Comparison of ENCODE assay signal across 1 cellular context in the genomic region with DNA sequence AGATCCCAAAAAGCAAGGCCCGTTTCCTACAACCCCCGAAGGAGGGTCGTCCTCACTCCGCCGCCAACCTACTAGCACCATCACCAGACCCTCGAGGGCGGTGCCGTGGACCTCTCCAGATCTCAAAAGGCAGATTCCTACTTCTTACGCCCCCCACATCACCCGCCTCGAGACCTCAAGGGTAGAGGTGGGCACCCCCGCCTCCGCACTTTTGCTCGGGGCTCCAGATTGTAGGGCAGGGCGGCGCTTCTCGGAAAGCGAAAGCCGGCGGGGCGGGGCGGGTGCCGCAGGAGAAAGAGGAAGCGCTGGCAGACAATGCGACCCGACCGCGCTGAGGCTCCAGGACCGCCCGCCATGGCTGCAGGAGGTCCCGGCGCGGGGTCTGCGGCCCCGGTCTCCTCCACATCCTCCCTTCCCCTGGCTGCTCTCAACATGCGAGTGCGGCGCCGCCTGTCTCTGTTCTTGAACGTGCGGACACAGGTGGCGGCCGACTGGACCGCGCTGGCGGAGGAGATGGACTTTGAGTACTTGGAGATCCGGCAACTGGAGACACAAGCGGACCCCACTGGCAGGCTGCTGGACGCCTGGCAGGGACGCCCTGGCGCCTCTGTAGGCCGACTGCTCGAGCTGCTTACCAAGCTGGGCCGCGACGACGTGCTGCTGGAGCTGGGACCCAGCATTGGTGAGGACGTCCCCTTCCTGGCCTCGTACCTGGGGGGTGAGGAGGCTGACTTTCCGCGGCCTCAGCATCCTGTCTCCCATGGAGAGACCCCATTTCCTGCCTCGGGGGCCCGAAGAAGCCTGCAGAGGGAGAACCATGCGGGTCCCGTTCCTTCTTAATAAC.
TF ChIP-seq lines count a peak whose summit lies in the region.

A gene (plus strand): TSS at position 315 of the 844 bp plus-strand sequence. CDS start 40 bp downstream, at position 355.

TF ChIP-seq in HepG2, 621 proteins besides CTCF, POLR2A, EP300 and RAD21 (continued from another document and continues in another):
- TF ChIP-seq, protein P1, sequence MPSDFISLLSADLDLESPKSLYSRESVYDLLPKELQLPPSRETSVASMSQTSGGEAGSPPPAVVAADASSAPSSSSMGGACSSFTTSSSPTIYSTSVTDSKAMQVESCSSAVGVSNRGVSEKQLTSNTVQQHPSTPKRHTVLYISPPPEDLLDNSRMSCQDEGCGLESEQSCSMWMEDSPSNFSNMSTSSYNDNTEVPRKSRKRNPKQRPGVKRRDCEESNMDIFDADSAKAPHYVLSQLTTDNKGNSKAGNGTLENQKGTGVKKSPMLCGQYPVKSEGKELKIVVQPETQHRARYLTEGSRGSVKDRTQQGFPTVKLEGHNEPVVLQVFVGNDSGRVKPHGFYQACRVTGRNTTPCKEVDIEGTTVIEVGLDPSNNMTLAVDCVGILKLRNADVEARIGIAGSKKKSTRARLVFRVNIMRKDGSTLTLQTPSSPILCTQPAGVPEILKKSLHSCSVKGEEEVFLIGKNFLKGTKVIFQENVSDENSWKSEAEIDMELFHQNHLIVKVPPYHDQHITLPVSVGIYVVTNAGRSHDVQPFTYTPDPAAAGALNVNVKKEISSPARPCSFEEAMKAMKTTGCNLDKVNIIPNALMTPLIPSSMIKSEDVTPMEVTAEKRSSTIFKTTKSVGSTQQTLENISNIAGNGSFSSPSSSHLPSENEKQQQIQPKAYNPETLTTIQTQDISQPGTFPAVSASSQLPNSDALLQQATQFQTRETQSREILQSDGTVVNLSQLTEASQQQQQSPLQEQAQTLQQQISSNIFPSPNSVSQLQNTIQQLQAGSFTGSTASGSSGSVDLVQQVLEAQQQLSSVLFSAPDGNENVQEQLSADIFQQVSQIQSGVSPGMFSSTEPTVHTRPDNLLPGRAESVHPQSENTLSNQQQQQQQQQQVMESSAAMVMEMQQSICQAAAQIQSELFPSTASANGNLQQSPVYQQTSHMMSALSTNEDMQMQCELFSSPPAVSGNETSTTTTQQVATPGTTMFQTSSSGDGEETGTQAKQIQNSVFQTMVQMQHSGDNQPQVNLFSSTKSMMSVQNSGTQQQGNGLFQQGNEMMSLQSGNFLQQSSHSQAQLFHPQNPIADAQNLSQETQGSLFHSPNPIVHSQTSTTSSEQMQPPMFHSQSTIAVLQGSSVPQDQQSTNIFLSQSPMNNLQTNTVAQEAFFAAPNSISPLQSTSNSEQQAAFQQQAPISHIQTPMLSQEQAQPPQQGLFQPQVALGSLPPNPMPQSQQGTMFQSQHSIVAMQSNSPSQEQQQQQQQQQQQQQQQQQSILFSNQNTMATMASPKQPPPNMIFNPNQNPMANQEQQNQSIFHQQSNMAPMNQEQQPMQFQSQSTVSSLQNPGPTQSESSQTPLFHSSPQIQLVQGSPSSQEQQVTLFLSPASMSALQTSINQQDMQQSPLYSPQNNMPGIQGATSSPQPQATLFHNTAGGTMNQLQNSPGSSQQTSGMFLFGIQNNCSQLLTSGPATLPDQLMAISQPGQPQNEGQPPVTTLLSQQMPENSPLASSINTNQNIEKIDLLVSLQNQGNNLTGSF (CRISPR knock-in tag; IDR thresholded peaks at IDR 0.05): 0 out of 2 replicates have a peak, but pooled peaks have one; percentile 29
- TF ChIP-seq ZEB1 (IDR thresholded peaks at IDR 0.05; ENCODE audit: insufficient replicate concordance, low read depth) (no peak), CEBPB (IDR thresholded peaks at IDR 0.05; ENCODE audit: borderline replicate concordance, low read depth, low read length) (no peak), RNF2 (conservative IDR thresholded peaks at IDR 0.05; ENCODE audit: low read depth) (no peak), TEAD2 (CRISPR knock-in tag; IDR thresholded peaks at IDR 0.05) (no peak), PCBP1 (IDR thresholded peaks at IDR 0.05; ENCODE audit: borderline replicate concordance, low read depth, low read length) (no peak), TCF12 (IDR thresholded peaks at IDR 0.05) (no peak), TCF12 (CRISPR knock-in tag; IDR thresholded peaks at IDR 0.05) (peak; percentile 82), AGO2 (optimal IDR thresholded peaks at IDR 0.05; ENCODE audit: low read depth, low read length) (peak; percentile 58), MIER2 (CRISPR knock-in tag; IDR thresholded peaks at IDR 0.05) (no peak), ZNF782 (CRISPR knock-in tag; IDR thresholded peaks at IDR 0.05; ENCODE audit: borderline replicate concordance) (peak; percentile 65; the same call in 1 of the 2 replicates), HIVEP1 (CRISPR knock-in tag; IDR thresholded peaks at IDR 0.05) (peak; percentile 79), CBX1 (IDR thresholded peaks at IDR 0.05; ENCODE audit: low read depth) (no peak), ZBTB3 (CRISPR knock-in tag; IDR thresholded peaks at IDR 0.05; ENCODE audit: borderline replicate concordance, low read depth) (no peak), RCOR2 (CRISPR knock-in tag; IDR thresholded peaks at IDR 0.05) (no peak), ZNF263 (CRISPR knock-in tag; IDR thresholded peaks at IDR 0.05) (no peak), ZSCAN25 (CRISPR knock-in tag; IDR thresholded peaks at IDR 0.05) (0 out of 2 replicates have a peak, but pooled peaks have one; percentile 45), FOSL2 (CRISPR knock-in tag; IDR thresholded peaks at IDR 0.05) (no peak; the same call in 1 of the 2 replicates), MXD4 (CRISPR knock-in tag; IDR thresholded peaks at IDR 0.05) (no peak), ZNF746 (CRISPR knock-in tag; IDR thresholded peaks at IDR 0.05) (peak; percentile 15; the same call in 1 of the 2 replicates), ZNF235 (CRISPR knock-in tag; IDR thresholded peaks at IDR 0.05; ENCODE audit: borderline replicate concordance) (no peak), GFI1 (CRISPR knock-in tag; IDR thresholded peaks at IDR 0.05; ENCODE audit: borderline replicate concordance) (peak; percentile 78), ZNF256 (CRISPR knock-in tag; conservative IDR thresholded peaks at IDR 0.05) (0 out of 2 replicates have a peak, but pooled peaks have one; percentile 55), ARID2 (CRISPR knock-in tag; IDR thresholded peaks at IDR 0.05; ENCODE audit: borderline replicate concordance) (no peak), NRL (CRISPR knock-in tag; IDR thresholded peaks at IDR 0.05; ENCODE audit: borderline replicate concordance) (no peak; the same call in 1 of the 2 replicates), CHCHD3 (CRISPR knock-in tag; IDR thresholded peaks at IDR 0.05) (0 out of 2 replicates have a peak, but pooled peaks have one; percentile 34), SETDB1 (CRISPR knock-in tag; IDR thresholded peaks at IDR 0.05; ENCODE audit: borderline replicate concordance) (no peak), ZNF10 (CRISPR knock-in tag; IDR thresholded peaks at IDR 0.05; ENCODE audit: borderline replicate concordance, low read depth) (no peak), FOSL1 (CRISPR knock-in tag; IDR thresholded peaks at IDR 0.05; ENCODE audit: borderline replicate concordance) (no peak), ARHGAP35 (CRISPR knock-in tag; IDR thresholded peaks at IDR 0.05; ENCODE audit: borderline replicate concordance) (no peak), ZNF296 (CRISPR knock-in tag; conservative IDR thresholded peaks at IDR 0.05) (no peak), ZNF629 (CRISPR knock-in tag; conservative IDR thresholded peaks at IDR 0.05) (no peak), KMT2B (CRISPR knock-in tag; IDR thresholded peaks at IDR 0.05) (no peak; the same call in none of the 2 replicates), KDM6A (CRISPR knock-in tag; IDR thresholded peaks at IDR 0.05; ENCODE audit: low read depth) (no peak), HOXA3 (CRISPR knock-in tag; IDR thresholded peaks at IDR 0.05) (0 out of 2 replicates have a peak, but pooled peaks have one; percentile 11), SMARCC2 (IDR thresholded peaks at IDR 0.05) (no peak), ZNF569 (CRISPR knock-in tag; IDR thresholded peaks at IDR 0.05; ENCODE audit: borderline replicate concordance) (no peak), CBX2 (IDR thresholded peaks at IDR 0.05; ENCODE audit: low read depth, low read length) (no peak), CBX2 (CRISPR knock-in tag; IDR thresholded peaks at IDR 0.05; ENCODE audit: low read depth) (no peak)
- TF ChIP-seq, protein P2, sequence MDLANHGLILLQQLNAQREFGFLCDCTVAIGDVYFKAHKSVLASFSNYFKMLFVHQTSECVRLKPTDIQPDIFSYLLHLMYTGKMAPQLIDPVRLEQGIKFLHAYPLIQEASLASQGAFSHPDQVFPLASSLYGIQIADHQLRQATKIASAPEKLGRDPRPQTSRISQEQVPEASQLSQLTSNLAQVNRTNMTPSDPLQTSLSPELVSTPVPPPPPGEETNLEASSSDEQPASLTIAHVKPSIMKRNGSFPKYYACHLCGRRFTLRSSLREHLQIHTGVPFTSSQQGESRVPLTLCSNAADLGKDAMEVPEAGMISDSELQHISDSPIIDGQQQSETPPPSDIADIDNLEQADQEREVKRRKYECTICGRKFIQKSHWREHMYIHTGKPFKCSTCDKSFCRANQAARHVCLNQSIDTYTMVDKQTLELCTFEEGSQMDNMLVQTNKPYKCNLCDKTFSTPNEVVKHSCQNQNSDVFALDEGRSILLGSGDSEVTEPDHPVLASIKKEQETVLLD (CRISPR knock-in tag; IDR thresholded peaks at IDR 0.05; ENCODE audit: low read depth): no peak
- TF ChIP-seq, protein P3, sequence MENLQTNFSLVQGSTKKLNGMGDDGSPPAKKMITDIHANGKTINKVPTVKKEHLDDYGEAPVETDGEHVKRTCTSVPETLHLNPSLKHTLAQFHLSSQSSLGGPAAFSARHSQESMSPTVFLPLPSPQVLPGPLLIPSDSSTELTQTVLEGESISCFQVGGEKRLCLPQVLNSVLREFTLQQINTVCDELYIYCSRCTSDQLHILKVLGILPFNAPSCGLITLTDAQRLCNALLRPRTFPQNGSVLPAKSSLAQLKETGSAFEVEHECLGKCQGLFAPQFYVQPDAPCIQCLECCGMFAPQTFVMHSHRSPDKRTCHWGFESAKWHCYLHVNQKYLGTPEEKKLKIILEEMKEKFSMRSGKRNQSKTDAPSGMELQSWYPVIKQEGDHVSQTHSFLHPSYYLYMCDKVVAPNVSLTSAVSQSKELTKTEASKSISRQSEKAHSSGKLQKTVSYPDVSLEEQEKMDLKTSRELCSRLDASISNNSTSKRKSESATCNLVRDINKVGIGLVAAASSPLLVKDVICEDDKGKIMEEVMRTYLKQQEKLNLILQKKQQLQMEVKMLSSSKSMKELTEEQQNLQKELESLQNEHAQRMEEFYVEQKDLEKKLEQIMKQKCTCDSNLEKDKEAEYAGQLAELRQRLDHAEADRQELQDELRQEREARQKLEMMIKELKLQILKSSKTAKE (CRISPR knock-in tag; IDR thresholded peaks at IDR 0.05; ENCODE audit: borderline replicate concordance): 0 out of 2 replicates have a peak, but pooled peaks have one; percentile 48
- TF ChIP-seq, protein P4, sequence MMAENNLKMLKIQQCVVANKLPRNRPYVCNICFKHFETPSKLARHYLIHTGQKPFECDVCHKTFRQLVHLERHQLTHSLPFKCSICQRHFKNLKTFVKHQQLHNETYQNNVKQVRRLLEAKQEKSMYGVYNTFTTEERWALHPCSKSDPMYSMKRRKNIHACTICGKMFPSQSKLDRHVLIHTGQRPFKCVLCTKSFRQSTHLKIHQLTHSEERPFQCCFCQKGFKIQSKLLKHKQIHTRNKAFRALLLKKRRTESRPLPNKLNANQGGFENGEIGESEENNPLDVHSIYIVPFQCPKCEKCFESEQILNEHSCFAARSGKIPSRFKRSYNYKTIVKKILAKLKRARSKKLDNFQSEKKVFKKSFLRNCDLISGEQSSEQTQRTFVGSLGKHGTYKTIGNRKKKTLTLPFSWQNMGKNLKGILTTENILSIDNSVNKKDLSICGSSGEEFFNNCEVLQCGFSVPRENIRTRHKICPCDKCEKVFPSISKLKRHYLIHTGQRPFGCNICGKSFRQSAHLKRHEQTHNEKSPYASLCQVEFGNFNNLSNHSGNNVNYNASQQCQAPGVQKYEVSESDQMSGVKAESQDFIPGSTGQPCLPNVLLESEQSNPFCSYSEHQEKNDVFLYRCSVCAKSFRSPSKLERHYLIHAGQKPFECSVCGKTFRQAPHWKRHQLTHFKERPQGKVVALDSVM (CRISPR knock-in tag; IDR thresholded peaks at IDR 0.05): peak; percentile 43; the same call in 1 of the 2 replicates
- TF ChIP-seq, protein P5, sequence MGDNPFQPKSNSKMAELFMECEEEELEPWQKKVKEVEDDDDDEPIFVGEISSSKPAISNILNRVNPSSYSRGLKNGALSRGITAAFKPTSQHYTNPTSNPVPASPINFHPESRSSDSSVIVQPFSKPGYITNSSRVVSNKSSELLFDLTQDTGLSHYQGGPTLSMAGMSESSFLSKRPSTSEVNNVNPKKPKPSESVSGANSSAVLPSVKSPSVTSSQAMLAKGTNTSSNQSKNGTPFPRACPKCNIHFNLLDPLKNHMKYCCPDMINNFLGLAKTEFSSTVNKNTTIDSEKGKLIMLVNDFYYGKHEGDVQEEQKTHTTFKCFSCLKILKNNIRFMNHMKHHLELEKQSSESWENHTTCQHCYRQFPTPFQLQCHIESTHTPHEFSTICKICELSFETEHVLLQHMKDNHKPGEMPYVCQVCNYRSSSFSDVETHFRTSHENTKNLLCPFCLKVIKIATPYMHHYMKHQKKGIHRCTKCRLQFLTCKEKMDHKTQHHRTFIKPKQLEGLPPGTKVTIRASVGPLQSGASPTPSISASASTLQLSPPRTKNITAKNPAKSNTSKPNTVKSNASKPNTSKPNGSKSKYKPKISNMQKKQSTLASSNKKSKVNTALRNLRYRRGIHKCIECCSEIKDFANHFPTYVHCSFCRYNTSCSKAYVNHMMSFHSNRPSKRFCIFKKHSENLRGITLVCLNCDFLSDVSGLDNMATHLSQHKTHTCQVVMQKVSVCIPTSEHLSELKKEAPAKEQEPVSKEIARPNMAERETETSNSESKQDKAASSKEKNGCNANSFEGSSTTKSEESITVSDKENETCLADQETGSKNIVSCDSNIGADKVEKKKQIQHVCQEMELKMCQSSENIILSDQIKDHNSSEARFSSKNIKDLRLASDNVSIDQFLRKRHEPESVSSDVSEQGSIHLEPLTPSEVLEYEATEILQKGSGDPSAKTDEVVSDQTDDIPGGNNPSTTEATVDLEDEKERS (CRISPR knock-in tag; IDR thresholded peaks at IDR 0.05): no peak
- TF ChIP-seq, protein P6, sequence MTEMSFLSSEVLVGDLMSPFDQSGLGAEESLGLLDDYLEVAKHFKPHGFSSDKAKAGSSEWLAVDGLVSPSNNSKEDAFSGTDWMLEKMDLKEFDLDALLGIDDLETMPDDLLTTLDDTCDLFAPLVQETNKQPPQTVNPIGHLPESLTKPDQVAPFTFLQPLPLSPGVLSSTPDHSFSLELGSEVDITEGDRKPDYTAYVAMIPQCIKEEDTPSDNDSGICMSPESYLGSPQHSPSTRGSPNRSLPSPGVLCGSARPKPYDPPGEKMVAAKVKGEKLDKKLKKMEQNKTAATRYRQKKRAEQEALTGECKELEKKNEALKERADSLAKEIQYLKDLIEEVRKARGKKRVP (CRISPR knock-in tag; IDR thresholded peaks at IDR 0.05): no peak
- TF ChIP-seq, protein P7, sequence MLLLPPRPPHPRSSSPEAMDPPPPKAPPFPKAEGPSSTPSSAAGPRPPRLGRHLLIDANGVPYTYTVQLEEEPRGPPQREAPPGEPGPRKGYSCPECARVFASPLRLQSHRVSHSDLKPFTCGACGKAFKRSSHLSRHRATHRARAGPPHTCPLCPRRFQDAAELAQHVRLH (CRISPR knock-in tag; IDR thresholded peaks at IDR 0.05; ENCODE audit: borderline replicate concordance, low read depth): peak; percentile 25; the same call in 1 of the 2 replicates
- TF ChIP-seq, protein P8, sequence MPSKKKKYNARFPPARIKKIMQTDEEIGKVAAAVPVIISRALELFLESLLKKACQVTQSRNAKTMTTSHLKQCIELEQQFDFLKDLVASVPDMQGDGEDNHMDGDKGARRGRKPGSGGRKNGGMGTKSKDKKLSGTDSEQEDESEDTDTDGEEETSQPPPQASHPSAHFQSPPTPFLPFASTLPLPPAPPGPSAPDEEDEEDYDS (CRISPR knock-in tag; IDR thresholded peaks at IDR 0.05): no peak; the same call in 1 of the 2 replicates
- TF ChIP-seq, protein P9, sequence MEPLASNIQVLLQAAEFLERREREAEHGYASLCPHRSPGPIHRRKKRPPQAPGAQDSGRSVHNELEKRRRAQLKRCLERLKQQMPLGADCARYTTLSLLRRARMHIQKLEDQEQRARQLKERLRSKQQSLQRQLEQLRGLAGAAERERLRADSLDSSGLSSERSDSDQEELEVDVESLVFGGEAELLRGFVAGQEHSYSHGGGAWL (CRISPR knock-in tag; IDR thresholded peaks at IDR 0.05): no peak; the same call in 1 of the 2 replicates
